Comparison of ENCODE assay signal across 8 cellular contexts in the genomic region with DNA sequence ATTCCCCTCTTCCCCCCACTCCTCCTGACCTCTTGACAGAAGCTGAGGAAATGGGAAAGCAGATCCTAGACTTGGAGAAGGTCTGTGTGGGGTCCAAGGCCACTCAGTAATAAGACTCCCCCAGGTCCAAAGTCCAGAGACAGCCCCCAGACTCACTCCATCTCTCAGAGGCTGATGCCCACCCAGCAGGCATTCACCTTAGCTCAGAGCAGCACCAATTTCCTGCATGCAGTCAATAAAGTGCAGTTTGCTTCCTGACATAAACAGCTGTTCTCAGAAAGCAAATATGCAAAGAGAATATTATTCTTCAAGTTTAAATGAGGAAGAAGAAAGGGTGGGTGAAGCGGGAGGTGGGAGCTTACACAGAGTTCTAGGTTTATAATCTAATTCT.
DNase-seq lines count a peak whose midpoint lies in the region; ATAC-seq and TF ChIP-seq lines count a peak whose summit lies in the region.

No MANE protein-coding gene starts in this region.

- intact Hi-C loops in dorsolateral prefrontal cortex (cut with DNase I), result no loop called here
- intact Hi-C loops in psoas muscle (cut with DNase I), result no loop called here

- no peak for TF ChIP-seq CTCF in dorsolateral prefrontal cortex (IDR thresholded peaks at IDR 0.05 in 54 of 56, conservative IDR thresholded peaks at IDR 0.05 in 2 of 56; ENCODE audit: low read depth in 1 of 56, partially characterized antibody in 56 of 56)
- no peak for TF ChIP-seq CTCF in psoas muscle (IDR thresholded peaks at IDR 0.05)

- WGBS in HUES64, result 63% methylated on average over 1 of the region's 1 CpG
- 83 to 100% (median 85%) methylated on average over 1 of the region's 1 CpG for WGBS in psoas muscle, 3 donors

- H3K4me1 ChIP-seq in HUES64 (ENCODE audit: insufficient read depth, low read length), result peaks cover 40% of the 10 kb centered on the region
- no peaks in the 10 kb centered on the region for H3K4me1 ChIP-seq in psoas muscle

- H3K27me3 ChIP-seq in HUES64 (ENCODE audit: insufficient read depth, low read length) (no peaks in the 10 kb centered on the region), dorsolateral prefrontal cortex (no peaks in the 10 kb centered on the region), psoas muscle (ENCODE audit: insufficient read depth in 3 of 3, low read length in 2 of 3) (no peaks in the 10 kb centered on the region)

- H3K27ac ChIP-seq in HUES64 (ENCODE audit: low read depth, low read length) (peak overlapping the region; percentile 97), dorsolateral prefrontal cortex (peak overlapping the region; percentile 7 to 99 (median 96)), psoas muscle (no peak overlapping the region)

- peak; percentile 13 for ATAC-seq in GM18502 (IDR thresholded peaks at IDR 0.05; ENCODE audit: poor library complexity, unreplicated experiment)
- no peak for ATAC-seq in psoas muscle
- ATAC-seq in GM18868 (IDR thresholded peaks at IDR 0.05; ENCODE audit: unreplicated experiment), result no peak

- DNase-seq in dorsolateral prefrontal cortex, result no peak
- DNase-seq in psoas muscle, result no peak
- no peak for DNase-seq in pons (ENCODE audit: low spot score)
- DNase-seq in NK-92 treated with Interleukin-12 subunit alpha and Interleukin-12 subunit beta, amount 100 ng/mL, for 24 hours (lab: John Stamatoyannopoulos, UW), result no peak
- no peak for DNase-seq in NCI-H345 treated with DMSO at 0.1 percent for 48 hours (lab: John Stamatoyannopoulos, UW; ENCODE audit: unreplicated experiment)

- no peaks in the 10 kb centered on the region for H3K9me3 ChIP-seq in HUES64 (ENCODE audit: insufficient read depth, low read depth, low read length)
- no peaks in the 10 kb centered on the region for H3K9me3 ChIP-seq in psoas muscle

- H3K36me3 ChIP-seq in HUES64 (ENCODE audit: insufficient read depth, low read length) (no peaks in the 10 kb centered on the region), psoas muscle (ENCODE audit: insufficient read depth in 1 of 2, low read depth in 1 of 2) (no peaks in the 10 kb centered on the region)

- H3K9ac ChIP-seq in HUES64 (ENCODE audit: low read depth, low read length), result peak overlapping the region; percentile 72

- H3K4me3 ChIP-seq in HUES64 (ENCODE audit: low read length), result peak overlapping the region; percentile 19; the same call in 1 of the 2 replicates
- H3K4me3 ChIP-seq in dorsolateral prefrontal cortex, result peak overlapping the region in 53 of 59 donors; percentile 14 to 70 (median 48)
- peak overlapping the region; percentile 51 for H3K4me3 ChIP-seq in psoas muscle
